Comparison of ENCODE assay signal across 13 cellular contexts in genomic region chr20:15380770-15381169, GRCh38.
"Had no signal": no experiment of that assay in that cellular context is flagged by ENCODE, and none has a peak within 500 bp of the region (broad histone marks: within the 10 kb centered on the region; RNA-seq: fewer than 3 reads in every experiment).

No MANE protein-coding gene starts in this region.

- ATAC-seq: stimulated activated naive CD8-positive, alpha-beta T cell treated with anti-CD3 and anti-CD28 coated beads, Interleukin-15, amount 100 ng/mL, for 72 hours; upper lobe of right lung had no signal

- DNase-seq: activated CD4-positive, alpha-beta memory T cell treated with anti-CD3 and anti-CD28 coated beads, Interleukin-2, amount 10 ng/mL, durations not matched to agents 7 days and 5 days; activated gamma-delta T cell; activated naive CD8-positive, alpha-beta T cell treated with anti-CD3 and anti-CD28 coated beads for 36 hours; activated T-cell treated with anti-CD3 and anti-CD28 coated beads, Interleukin-2, amount 50 U/mL, for 48 hours; brain microvascular endothelial cell; erythroblast; hippocampal formation; mesendoderm; stimulated activated CD4-positive, alpha-beta T cell treated with anti-CD3 and anti-CD28 coated beads, Interleukin-2, amount 100 ng/mL, for 48 hours; stimulated activated CD8-positive, alpha-beta memory T cell treated with anti-CD3 and anti-CD28 coated beads, Interleukin-4, amount 100 ng/mL, for 48 hours; stimulated activated naive CD8-positive, alpha-beta T cell treated with anti-CD3 and anti-CD28 coated beads, Interleukin-15, amount 100 ng/mL, for 72 hours; testis; upper lobe of right lung had no signal
